In genomic region chr9:86280580-86280979, GRCh38 we compare ENCODE assay signal across 12 cellular contexts. TPM values are rescaled to one million over a fixed set of nuclear protein-coding genes. Genes with fewer than 3 reads are reported as not detected.
DNase-seq lines count a peak whose midpoint lies in the region; TF ChIP-seq lines count a peak whose summit lies in the region.
"Had no signal": no experiment of that assay in that cellular context is flagged by ENCODE, and none has a peak within 500 bp of the region (broad histone marks: within the 10 kb centered on the region; RNA-seq: fewer than 3 reads in every experiment).

No MANE protein-coding gene starts in this region.

- peaks cover 4% of the 10 kb centered on the region for H3K27me3 ChIP-seq in NT2/D1 (ENCODE audit: insufficient read depth, insufficient read length)
- H3K27me3 ChIP-seq in endodermal cell (ENCODE audit: control insufficient read depth, insufficient read depth, low read length, poor library complexity, severe bottlenecking): no peaks in the 10 kb centered on the region
- H3K27me3 ChIP-seq: ascending aorta had no signal

- H3K4me1 Mint-ChIP-seq in T-helper 1 cell treated with Interleukin-12 subunit alpha and Interleukin-12 subunit beta and Interleukin-4 antibody, amounts not matched to agents 30 μg/mL and 1 μg/mL, for 36 hours (ENCODE audit: low read depth): peaks cover 36% of the 10 kb centered on the region
- H3K4me1 Mint-ChIP-seq in endodermal cell: peaks cover 28% of the 10 kb centered on the region
- H3K4me1 Mint-ChIP-seq in osteocyte (ENCODE audit: unreplicated experiment): peaks cover 40% of the 10 kb centered on the region

- no peak overlapping the region for H3K27ac ChIP-seq in endodermal cell (ENCODE audit: low read depth, low read length)
- H3K27ac ChIP-seq: ascending aorta, thoracic aorta had no signal

- H3K4me3 ChIP-seq in NT2/D1 (ENCODE audit: insufficient read length, low read depth) (peak overlapping the region; percentile 97), endodermal cell (ENCODE audit: low read length) (peak overlapping the region; percentile 93)

- H3K4me3 Mint-ChIP-seq in T-helper 1 cell treated with Interleukin-12 subunit alpha and Interleukin-12 subunit beta and Interleukin-4 antibody, amounts not matched to agents 30 μg/mL and 1 μg/mL, for 36 hours: peak overlapping the region; percentile 28
- H3K4me3 Mint-ChIP-seq in endodermal cell (peak overlapping the region; percentile 89), osteocyte (ENCODE audit: unreplicated experiment) (peak overlapping the region; percentile 89)

- WGBS in endodermal cell (ENCODE audit: insufficient coverage in 1 of 2, insufficient read length in 1 of 2), 2 experiments: 93 to 94% methylated on average over 5 to 7 of the region's 7 CpGs

- H3K27ac Mint-ChIP-seq in T-helper 1 cell treated with Interleukin-12 subunit alpha and Interleukin-12 subunit beta and Interleukin-4 antibody, amounts not matched to agents 30 μg/mL and 1 μg/mL, for 36 hours: no peak overlapping the region
- H3K27ac Mint-ChIP-seq in endodermal cell (no peak overlapping the region), osteocyte (ENCODE audit: unreplicated experiment) (no peak overlapping the region)

- peak overlapping the region; percentile 32 for H3K9ac ChIP-seq in NT2/D1 (ENCODE audit: insufficient read length, low read depth)
- H3K9ac ChIP-seq in endodermal cell (ENCODE audit: extremely low read depth, low read length, poor library complexity, severe bottlenecking): no peak overlapping the region

- no peaks in the 10 kb centered on the region for H3K9me3 ChIP-seq in NT2/D1 (ENCODE audit: insufficient read depth, low read length)
- no peaks in the 10 kb centered on the region for H3K9me3 ChIP-seq in endodermal cell (ENCODE audit: control insufficient read depth, low read length)
- H3K9me3 ChIP-seq: ascending aorta, thoracic aorta had no signal

- H3K27me3 Mint-ChIP-seq in T-helper 1 cell treated with Interleukin-12 subunit alpha and Interleukin-12 subunit beta and Interleukin-4 antibody, amounts not matched to agents 30 μg/mL and 1 μg/mL, for 36 hours (ENCODE audit: low read depth): no peaks in the 10 kb centered on the region
- H3K27me3 Mint-ChIP-seq in endodermal cell (ENCODE audit: insufficient read depth): peaks cover 8% of the 10 kb centered on the region
- no peaks in the 10 kb centered on the region for H3K27me3 Mint-ChIP-seq in osteocyte (ENCODE audit: unreplicated experiment)

- H3K36me3 Mint-ChIP-seq in T-helper 1 cell treated with Interleukin-12 subunit alpha and Interleukin-12 subunit beta and Interleukin-4 antibody, amounts not matched to agents 30 μg/mL and 1 μg/mL, for 36 hours (ENCODE audit: low read depth): peaks cover 9% of the 10 kb centered on the region
- H3K36me3 Mint-ChIP-seq in endodermal cell (ENCODE audit: low read depth) (peaks cover 3% of the 10 kb centered on the region), osteocyte (ENCODE audit: unreplicated experiment) (peaks cover 7% of the 10 kb centered on the region)

- H3K36me3 ChIP-seq in NT2/D1 (ENCODE audit: insufficient read depth, insufficient read length, low read length) (peaks cover 24% of the 10 kb centered on the region), endodermal cell (ENCODE audit: control insufficient read depth, insufficient read depth, low read length) (peaks cover 6% of the 10 kb centered on the region)
- H3K36me3 ChIP-seq: ascending aorta, thoracic aorta had no signal

- H3K4me1 ChIP-seq in NT2/D1 (ENCODE audit: insufficient read depth, insufficient read length) (peaks cover 8% of the 10 kb centered on the region), endodermal cell (ENCODE audit: control insufficient read depth, insufficient read depth, low read length) (peaks cover 13% of the 10 kb centered on the region)

- TF ChIP-seq CTCF in endodermal cell (conservative IDR thresholded peaks at IDR 0.05) (no peak), osteocyte (IDR thresholded peaks at IDR 0.05) (no peak)

- no peaks in the 10 kb centered on the region for H3K9me3 Mint-ChIP-seq in T-helper 1 cell treated with Interleukin-12 subunit alpha and Interleukin-12 subunit beta and Interleukin-4 antibody, amounts not matched to agents 30 μg/mL and 1 μg/mL, for 36 hours
- H3K9me3 Mint-ChIP-seq in endodermal cell (no peaks in the 10 kb centered on the region), osteocyte (ENCODE audit: unreplicated experiment) (no peaks in the 10 kb centered on the region)

- DNase-seq in T-helper 1 cell: no peak
- DNase-seq in NT2/D1 (ENCODE audit: low read depth, low spot score): no peak
- DNase-seq in endodermal cell: no peak
- DNase-seq in osteocyte (ENCODE audit: extremely low spot score, unreplicated experiment): no peak
- DNase-seq in SHP77 (lab: John Stamatoyannopoulos, UW): no peak
- no peak for DNase-seq in SIG-M5 treated with dmso at 0.1 percent for 504 hours (lab: John Stamatoyannopoulos, UW; ENCODE audit: unreplicated experiment)
- DNase-seq in NCI-H1436 treated with DMSO at 0.1 percent for 48 hours (lab: John Stamatoyannopoulos, UW): no peak
- DNase-seq: midbrain, NCI-H510A had no signal

RNA-seq across cellular contexts. Expression of gene ISCA1, which starts 1.8 kb away (rescaled TPM):
- total RNA-seq in endodermal cell (10 to 100 TPM; 29.6 to 33.7 TPM), osteocyte (32.9 and 33.9 TPM in 2 replicates)
- 40.6 TPM for polyA plus RNA-seq in endodermal cell (2013, experiment 1 of 2)
- polyA plus RNA-seq in endodermal cell (2013, experiment 2 of 2): 35.8 TPM

RNA-seq across cellular contexts. Expression of gene C9orf153, which starts 21.1 kb away (rescaled TPM):
- total RNA-seq in endodermal cell (under 1 TPM; 0.37 to 0.51 TPM), osteocyte (0.40 TPM in 1 of 2 replicates, not detected in the other)
- 0.14 TPM for polyA plus RNA-seq in endodermal cell (2013, experiment 1 of 2)
- not detected for polyA plus RNA-seq in endodermal cell (2013, experiment 2 of 2)
- total RNA-seq: ascending aorta had no signal

Comparison
In these comparisons a context has a peak if more than half of its experiments do, and no peak if none do; other contexts are left out.
1. H3K4me3 Mint-ChIP-seq: peak in every context shown above with its lines; median percentile 89 in endodermal cell; 89 in osteocyte; 28 in T-helper 1 cell treated with Interleukin-12 subunit alpha and Interleukin-12 subunit beta and Interleukin-4 antibody, amounts not matched to agents 30 μg/mL and 1 μg/mL, for 36 hours.